Comparison of ENCODE assay signal across 25 cellular contexts in genomic region chr4:6153874-6154273, GRCh38. TPM values are rescaled to one million over a fixed set of nuclear protein-coding genes. Genes with fewer than 3 reads are reported as not detected.
DNase-seq lines count a peak whose midpoint lies in the region; ATAC-seq and TF ChIP-seq lines count a peak whose summit lies in the region.
"Had no signal": no experiment of that assay in that cellular context is flagged by ENCODE, and none has a peak within 500 bp of the region (broad histone marks: within the 10 kb centered on the region; RNA-seq: fewer than 3 reads in every experiment).

No MANE protein-coding gene starts in this region.

- peaks cover 36% of the 10 kb centered on the region for H3K4me1 Mint-ChIP-seq in activated CD4-positive, alpha-beta T cell treated with anti-CD3 and anti-CD28 coated beads, Interleukin-2, amount 10 ng/mL, durations not matched to agents 24 days and 14 days
- H3K4me1 Mint-ChIP-seq: B cell, IgD-negative memory B cell had no signal

- H3K36me3 ChIP-seq in NT2/D1 (ENCODE audit: insufficient read depth, insufficient read length, low read length) (no peaks in the 10 kb centered on the region), brain microvascular endothelial cell (replicated peaks) (no peaks in the 10 kb centered on the region)

- H3K9me3 Mint-ChIP-seq in activated CD4-positive, alpha-beta T cell treated with anti-CD3 and anti-CD28 coated beads, Interleukin-2, amount 10 ng/mL, durations not matched to agents 24 days and 14 days, result no peaks in the 10 kb centered on the region

- peaks cover 13% of the 10 kb centered on the region for H3K36me3 Mint-ChIP-seq in activated CD4-positive, alpha-beta T cell treated with anti-CD3 and anti-CD28 coated beads, Interleukin-2, amount 10 ng/mL, durations not matched to agents 24 days and 14 days (ENCODE audit: low read depth)

- in situ Hi-C loops in brain microvascular endothelial cell (cut with HindIII; ENCODE audit: low pct_ligation_motif_present, low sequenced_read_pairs), result no loop called here

- no peak for DNase-seq in activated CD4-positive, alpha-beta T cell treated with anti-CD3 and anti-CD28 coated beads, Interleukin-2, amount 10 ng/mL, durations not matched to agents 24 days and 14 days
- DNase-seq in activated CD4-positive, alpha-beta T cell treated with anti-CD3 and anti-CD28 coated beads, Interleukin-2, amount 50 U/mL, for 48 hours, result no peak
- DNase-seq in NT2/D1 (ENCODE audit: low read depth, low spot score) (no peak), iPS-NIHi7 (ENCODE audit: extremely low spot score) (peak; percentile 42), retina (peak; percentile 35), brain microvascular endothelial cell (no peak)
- DNase-seq in stimulated activated CD4-positive, alpha-beta T cell treated with anti-CD3 and anti-CD28 coated beads, Interleukin-1b, Interleukin-23, amount 100 ng/mL, for 48 hours, result no peak
- DNase-seq: 8988T; COR-L47; DMS 273 treated with DMSO at 0.1 percent for 48 hours; GDM1; GM23248; HCEC 1CT; MM.1S; NCI-H1092 treated with DMSO at 0.1 percent for 48 hours; NCI-H146; NCI-H2081; NCI-H2171 treated with DMSO at 0.1 percent for 48 hours; NCI-H446 treated with DMSO at 0.1 percent for 48 hours; NK-92 treated with Interleukin-12 subunit alpha and Interleukin-12 subunit beta, amount 100 ng/mL, for 24 hours; SHP77 had no signal

- ATAC-seq in GM21528 (IDR thresholded peaks at IDR 0.05; ENCODE audit: low FRiP score, unreplicated experiment), result no peak

- H3K9ac ChIP-seq in NT2/D1 (ENCODE audit: insufficient read length, low read depth), result peak overlapping the region; percentile 21
- H3K9ac ChIP-seq: GM23248 had no signal

- H3K27ac ChIP-seq in brain microvascular endothelial cell, result no peak overlapping the region
- H3K27ac ChIP-seq: GM23248 had no signal

- no peak overlapping the region for H3K4me3 ChIP-seq in NT2/D1 (ENCODE audit: insufficient read length, low read depth)
- no peak overlapping the region for H3K4me3 ChIP-seq in brain microvascular endothelial cell (ENCODE audit: low read depth, low read length)
- H3K4me3 ChIP-seq: GM23248 had no signal

- H3K4me1 ChIP-seq in NT2/D1 (ENCODE audit: insufficient read depth, insufficient read length), result peaks cover 10% of the 10 kb centered on the region

- H3K4me3 Mint-ChIP-seq in activated CD4-positive, alpha-beta T cell treated with anti-CD3 and anti-CD28 coated beads, Interleukin-2, amount 10 ng/mL, durations not matched to agents 24 days and 14 days, result no peak overlapping the region
- H3K4me3 Mint-ChIP-seq: B cell, IgD-negative memory B cell had no signal

- H3K9me3 ChIP-seq in NT2/D1 (ENCODE audit: insufficient read depth, low read length), result no peaks in the 10 kb centered on the region

- no peaks in the 10 kb centered on the region for H3K27me3 Mint-ChIP-seq in activated CD4-positive, alpha-beta T cell treated with anti-CD3 and anti-CD28 coated beads, Interleukin-2, amount 10 ng/mL, durations not matched to agents 24 days and 14 days
- H3K27me3 Mint-ChIP-seq: B cell had no signal

- H3K27me3 ChIP-seq in NT2/D1 (ENCODE audit: insufficient read depth, insufficient read length) (no peaks in the 10 kb centered on the region), brain microvascular endothelial cell (replicated peaks) (no peaks in the 10 kb centered on the region)

- H3K27ac Mint-ChIP-seq in activated CD4-positive, alpha-beta T cell treated with anti-CD3 and anti-CD28 coated beads, Interleukin-2, amount 10 ng/mL, durations not matched to agents 24 days and 14 days, result peak overlapping the region; percentile 5
- H3K27ac Mint-ChIP-seq: B cell, IgD-negative memory B cell had no signal

- TF ChIP-seq CTCF in brain microvascular endothelial cell (IDR thresholded peaks at IDR 0.05; ENCODE audit: low read depth, low read length, missing control alignments), result no peak

- intact Hi-C loops in activated CD4-positive, alpha-beta T cell treated with anti-CD3 and anti-CD28 coated beads, Interleukin-2, amount 10 ng/mL, durations not matched to agents 24 days and 14 days (cut with micrococcal nuclease), result no loop called here

RNA-seq across cellular contexts. Expression of gene JAKMIP1, which starts 46.5 kb away (rescaled TPM):
- total RNA-seq in activated CD4-positive, alpha-beta T cell treated with anti-CD3 and anti-CD28 coated beads, Interleukin-2, amount 10 ng/mL, durations not matched to agents 24 days and 14 days, result 10.3 and 11.3 TPM in 2 replicates
- total RNA-seq: GM23248, LHCN-M2 had no signal

Comparison
In these comparisons a context has a peak if more than half of its experiments do, and no peak if none do; other contexts are left out.
1. DNase-seq: peak in iPS-NIHi7 (single experiment) and retina (single experiment); none in activated CD4-positive, alpha-beta T cell treated with anti-CD3 and anti-CD28 coated beads, Interleukin-2, amount 10 ng/mL, durations not matched to agents 24 days and 14 days (single experiment), activated CD4-positive, alpha-beta T cell treated with anti-CD3 and anti-CD28 coated beads, Interleukin-2, amount 50 U/mL, for 48 hours (0 of 2), NT2/D1 (single experiment), brain microvascular endothelial cell (single experiment) and stimulated activated CD4-positive, alpha-beta T cell treated with anti-CD3 and anti-CD28 coated beads, Interleukin-1b, Interleukin-23, amount 100 ng/mL, for 48 hours (single experiment).